In genomic region chr18:500230-500555, GRCh38 we compare ENCODE assay signal across 1 cellular context.
TF ChIP-seq lines count a peak whose summit lies in the region.

No MANE protein-coding gene starts in this region.

TF ChIP-seq in GM23338, 12 proteins besides CTCF, POLR2A, EP300 and RAD21 (continued from another document):
- TF ChIP-seq, protein P1, sequence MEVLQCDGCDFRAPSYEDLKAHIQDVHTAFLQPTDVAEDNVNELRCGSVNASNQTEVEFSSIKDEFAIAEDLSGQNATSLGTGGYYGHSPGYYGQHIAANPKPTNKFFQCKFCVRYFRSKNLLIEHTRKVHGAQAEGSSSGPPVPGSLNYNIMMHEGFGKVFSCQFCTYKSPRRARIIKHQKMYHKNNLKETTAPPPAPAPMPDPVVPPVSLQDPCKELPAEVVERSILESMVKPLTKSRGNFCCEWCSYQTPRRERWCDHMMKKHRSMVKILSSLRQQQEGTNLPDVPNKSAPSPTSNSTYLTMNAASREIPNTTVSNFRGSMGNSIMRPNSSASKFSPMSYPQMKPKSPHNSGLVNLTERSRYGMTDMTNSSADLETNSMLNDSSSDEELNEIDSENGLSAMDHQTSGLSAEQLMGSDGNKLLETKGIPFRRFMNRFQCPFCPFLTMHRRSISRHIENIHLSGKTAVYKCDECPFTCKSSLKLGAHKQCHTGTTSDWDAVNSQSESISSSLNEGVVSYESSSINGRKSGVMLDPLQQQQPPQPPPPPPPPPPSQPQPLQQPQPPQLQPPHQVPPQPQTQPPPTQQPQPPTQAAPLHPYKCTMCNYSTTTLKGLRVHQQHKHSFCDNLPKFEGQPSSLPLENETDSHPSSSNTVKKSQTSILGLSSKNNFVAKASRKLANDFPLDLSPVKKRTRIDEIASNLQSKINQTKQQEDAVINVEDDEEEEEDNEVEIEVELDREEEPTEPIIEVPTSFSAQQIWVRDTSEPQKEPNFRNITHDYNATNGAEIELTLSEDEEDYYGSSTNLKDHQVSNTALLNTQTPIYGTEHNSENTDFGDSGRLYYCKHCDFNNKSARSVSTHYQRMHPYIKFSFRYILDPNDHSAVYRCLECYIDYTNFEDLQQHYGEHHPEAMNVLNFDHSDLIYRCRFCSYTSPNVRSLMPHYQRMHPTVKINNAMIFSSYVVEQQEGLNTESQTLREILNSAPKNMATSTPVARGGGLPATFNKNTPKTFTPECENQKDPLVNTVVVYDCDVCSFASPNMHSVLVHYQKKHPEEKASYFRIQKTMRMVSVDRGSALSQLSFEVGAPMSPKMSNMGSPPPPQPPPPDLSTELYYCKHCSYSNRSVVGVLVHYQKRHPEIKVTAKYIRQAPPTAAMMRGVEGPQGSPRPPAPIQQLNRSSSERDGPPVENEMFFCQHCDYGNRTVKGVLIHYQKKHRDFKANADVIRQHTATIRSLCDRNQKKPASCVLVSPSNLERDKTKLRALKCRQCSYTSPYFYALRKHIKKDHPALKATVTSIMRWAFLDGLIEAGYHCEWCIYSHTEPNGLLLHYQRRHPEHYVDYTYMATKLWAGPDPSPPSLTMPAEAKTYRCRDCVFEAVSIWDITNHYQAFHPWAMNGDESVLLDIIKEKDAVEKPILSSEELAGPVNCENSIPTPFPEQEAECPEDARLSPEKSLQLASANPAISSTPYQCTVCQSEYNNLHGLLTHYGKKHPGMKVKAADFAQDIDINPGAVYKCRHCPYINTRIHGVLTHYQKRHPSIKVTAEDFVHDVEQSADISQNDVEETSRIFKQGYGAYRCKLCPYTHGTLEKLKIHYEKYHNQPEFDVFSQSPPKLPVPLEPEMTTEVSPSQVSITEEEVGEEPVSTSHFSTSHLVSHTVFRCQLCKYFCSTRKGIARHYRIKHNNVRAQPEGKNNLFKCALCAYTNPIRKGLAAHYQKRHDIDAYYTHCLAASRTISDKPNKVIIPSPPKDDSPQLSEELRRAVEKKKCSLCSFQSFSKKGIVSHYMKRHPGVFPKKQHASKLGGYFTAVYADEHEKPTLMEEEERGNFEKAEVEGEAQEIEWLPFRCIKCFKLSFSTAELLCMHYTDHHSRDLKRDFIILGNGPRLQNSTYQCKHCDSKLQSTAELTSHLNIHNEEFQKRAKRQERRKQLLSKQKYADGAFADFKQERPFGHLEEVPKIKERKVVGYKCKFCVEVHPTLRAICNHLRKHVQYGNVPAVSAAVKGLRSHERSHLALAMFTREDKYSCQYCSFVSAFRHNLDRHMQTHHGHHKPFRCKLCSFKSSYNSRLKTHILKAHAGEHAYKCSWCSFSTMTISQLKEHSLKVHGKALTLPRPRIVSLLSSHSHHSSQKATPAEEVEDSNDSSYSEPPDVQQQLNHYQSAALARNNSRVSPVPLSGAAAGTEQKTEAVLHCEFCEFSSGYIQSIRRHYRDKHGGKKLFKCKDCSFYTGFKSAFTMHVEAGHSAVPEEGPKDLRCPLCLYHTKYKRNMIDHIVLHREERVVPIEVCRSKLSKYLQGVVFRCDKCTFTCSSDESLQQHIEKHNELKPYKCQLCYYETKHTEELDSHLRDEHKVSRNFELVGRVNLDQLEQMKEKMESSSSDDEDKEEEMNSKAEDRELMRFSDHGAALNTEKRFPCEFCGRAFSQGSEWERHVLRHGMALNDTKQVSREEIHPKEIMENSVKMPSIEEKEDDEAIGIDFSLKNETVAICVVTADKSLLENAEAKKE (CRISPR knock-in tag; IDR thresholded peaks at IDR 0.05): no peak
- TF ChIP-seq ZNF114 (CRISPR knock-in tag; IDR thresholded peaks at IDR 0.05): no peak
